Comparison of ENCODE assay signal across 8 cellular contexts in genomic region chr20:47727170-47727880, GRCh38.
DNase-seq lines count a peak whose midpoint lies in the region; ATAC-seq and TF ChIP-seq lines count a peak whose summit lies in the region.

No MANE protein-coding gene starts in this region.

- H3K36me3 Mint-ChIP-seq in T-helper 2 cell treated with Interferon-gamma antibody and Interleukin-4, amounts not matched to agents 5 μg/mL and 100 μg/mL, for 36 hours (ENCODE audit: low read depth), result peaks cover 6% of the 10 kb centered on the region
- H3K36me3 Mint-ChIP-seq in activated naive CD8-positive, alpha-beta T cell treated with anti-CD3 and anti-CD28 coated beads, Interleukin-2, amount 50 U/mL, for 24 hours (ENCODE audit: low read depth), result no peaks in the 10 kb centered on the region

- TF ChIP-seq CTCF in GM13977 (IDR thresholded peaks at IDR 0.05; ENCODE audit: extremely low read depth, insufficient read depth, missing control alignments), result no peak

- DNase-seq in GM13977 (ENCODE audit: low spot score) (peak; percentile 60), pons (ENCODE audit: low spot score) (peak; percentile 80), NCI-H526 (lab: John Stamatoyannopoulos, UW) (no peak), NCI-H187 treated with DMSO at 0.1 percent for 48 hours (lab: John Stamatoyannopoulos, UW) (no peak)
- peak; percentile 82 for DNase-seq in T-helper 2 cell treated with Interferon-gamma antibody and Interleukin-4, amounts not matched to agents 5 μg/mL and 100 μg/mL, for 36 hours (ENCODE audit: low spot score)
- peak; percentile 78 for DNase-seq in activated naive CD8-positive, alpha-beta T cell treated with anti-CD3 and anti-CD28 coated beads, Interleukin-2, amount 50 U/mL, for 24 hours

- no peaks in the 10 kb centered on the region for H3K27me3 Mint-ChIP-seq in T-helper 2 cell treated with Interferon-gamma antibody and Interleukin-4, amounts not matched to agents 5 μg/mL and 100 μg/mL, for 36 hours (ENCODE audit: low read depth)
- no peaks in the 10 kb centered on the region for H3K27me3 Mint-ChIP-seq in activated naive CD8-positive, alpha-beta T cell treated with anti-CD3 and anti-CD28 coated beads, Interleukin-2, amount 50 U/mL, for 24 hours

- H3K4me1 Mint-ChIP-seq in T-helper 2 cell treated with Interferon-gamma antibody and Interleukin-4, amounts not matched to agents 5 μg/mL and 100 μg/mL, for 36 hours (ENCODE audit: low read depth), result peaks cover 46% of the 10 kb centered on the region
- peaks cover 33% of the 10 kb centered on the region for H3K4me1 Mint-ChIP-seq in activated naive CD8-positive, alpha-beta T cell treated with anti-CD3 and anti-CD28 coated beads, Interleukin-2, amount 50 U/mL, for 24 hours

- H3K4me3 Mint-ChIP-seq in T-helper 2 cell treated with Interferon-gamma antibody and Interleukin-4, amounts not matched to agents 5 μg/mL and 100 μg/mL, for 36 hours, result peak overlapping the region; percentile 87
- peak overlapping the region; percentile 79 for H3K4me3 Mint-ChIP-seq in activated naive CD8-positive, alpha-beta T cell treated with anti-CD3 and anti-CD28 coated beads, Interleukin-2, amount 50 U/mL, for 24 hours

- peak; percentile 66 for ATAC-seq in HG02943 (IDR thresholded peaks at IDR 0.05; ENCODE audit: low read depth, unreplicated experiment)
- peak; percentile 95 for ATAC-seq in activated naive CD8-positive, alpha-beta T cell treated with anti-CD3 and anti-CD28 coated beads, Interleukin-2, amount 50 U/mL, for 24 hours
- ATAC-seq in HG02571 (IDR thresholded peaks at IDR 0.05; ENCODE audit: unreplicated experiment), result no peak

- H3K27ac Mint-ChIP-seq in T-helper 2 cell treated with Interferon-gamma antibody and Interleukin-4, amounts not matched to agents 5 μg/mL and 100 μg/mL, for 36 hours, result peak overlapping the region; percentile 96
- peak overlapping the region; percentile 96 for H3K27ac Mint-ChIP-seq in activated naive CD8-positive, alpha-beta T cell treated with anti-CD3 and anti-CD28 coated beads, Interleukin-2, amount 50 U/mL, for 24 hours

- no peaks in the 10 kb centered on the region for H3K9me3 Mint-ChIP-seq in T-helper 2 cell treated with Interferon-gamma antibody and Interleukin-4, amounts not matched to agents 5 μg/mL and 100 μg/mL, for 36 hours
- H3K9me3 Mint-ChIP-seq in activated naive CD8-positive, alpha-beta T cell treated with anti-CD3 and anti-CD28 coated beads, Interleukin-2, amount 50 U/mL, for 24 hours, result no peaks in the 10 kb centered on the region

- in situ Hi-C loops in GM13977 (cut with MboI; ENCODE audit: low pct_unique_long_range_greater_than_20kb, low sequenced_read_pairs, unreplicated experiment), result no loop called here

Comparison
In these comparisons a context has a peak if more than half of its experiments do, and no peak if none do; other contexts are left out.
1. DNase-seq: peak in GM13977 (single experiment), T-helper 2 cell treated with Interferon-gamma antibody and Interleukin-4, amounts not matched to agents 5 μg/mL and 100 μg/mL, for 36 hours (single experiment), activated naive CD8-positive, alpha-beta T cell treated with anti-CD3 and anti-CD28 coated beads, Interleukin-2, amount 50 U/mL, for 24 hours (single experiment) and pons (single experiment); none in NCI-H526 (0 of 2) and NCI-H187 treated with DMSO at 0.1 percent for 48 hours (single experiment).